In the genomic region with DNA sequence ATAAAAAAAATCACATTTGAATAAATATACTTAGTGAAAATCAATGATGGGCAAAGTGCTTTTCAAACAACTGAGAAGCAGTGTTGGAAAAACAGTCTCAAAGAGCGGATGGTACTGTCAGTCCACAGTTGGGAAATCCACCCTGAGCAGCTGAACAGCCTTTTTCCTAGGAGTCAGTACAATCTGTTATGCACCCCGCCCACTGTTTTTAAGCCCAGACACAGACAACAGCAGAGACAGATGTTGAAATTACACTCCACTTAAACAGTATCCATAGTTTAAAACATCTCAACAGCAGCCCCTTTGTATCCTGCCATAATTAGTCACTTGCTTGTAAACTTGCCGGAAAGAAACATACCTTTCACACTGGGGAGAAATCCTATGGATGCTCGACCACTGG, we compare ENCODE assay signal across 12 cellular contexts. TPM values are rescaled to one million over a fixed set of nuclear protein-coding genes. Genes with fewer than 3 reads are reported as not detected.
A peak's percentile ranks its signal among the peaks of the same experiment; 100 is the strongest.
DNase-seq lines count a peak whose midpoint lies in the region; ATAC-seq, FAIRE-seq and TF ChIP-seq lines count a peak whose summit lies in the region.
"Had no signal": no experiment of that assay in that cellular context is flagged by ENCODE, and none has a peak within 500 bp of the region (broad histone marks: within the 10 kb centered on the region; RNA-seq: fewer than 3 reads in every experiment).

No MANE protein-coding gene starts in this region.

- 27 to 31% methylated on average over 4 of the region's 4 CpGs for WGBS in pancreas, 2 donors

- H3K4me3 Mint-ChIP-seq in activated T-helper 17 cell treated with anti-CD3 and anti-CD28 coated beads, Interleukin-2, amount 50 U/mL, for 72 hours: no peak overlapping the region

- H3K27me3 Mint-ChIP-seq in activated T-helper 17 cell treated with anti-CD3 and anti-CD28 coated beads, Interleukin-2, amount 50 U/mL, for 72 hours: no peaks in the 10 kb centered on the region

- no peak overlapping the region for H3K27ac Mint-ChIP-seq in activated T-helper 17 cell treated with anti-CD3 and anti-CD28 coated beads, Interleukin-2, amount 50 U/mL, for 72 hours
- H3K27ac Mint-ChIP-seq: activated T-helper 2 cell treated with anti-CD3 and anti-CD28 coated beads, Interferon-gamma antibody, Interleukin-2, Interleukin-4, amounts not matched to agents 10 μg/mL and 5 μg/mL and 100 μg/mL, durations not matched to agents 14 hours and 24 hours and 36 hours had no signal

- peaks cover 0 to 4% (median 0%) of the 10 kb centered on the region in 3 donors for H3K4me1 ChIP-seq in pancreas

- TF ChIP-seq CTCF in foreskin fibroblast (IDR thresholded peaks at IDR 0.05; ENCODE audit: low read depth, low read length): no peak
- no peak for TF ChIP-seq CTCF in pancreas (IDR thresholded peaks at IDR 0.05)

- peaks cover 13% of the 10 kb centered on the region for H3K36me3 Mint-ChIP-seq in activated T-helper 17 cell treated with anti-CD3 and anti-CD28 coated beads, Interleukin-2, amount 50 U/mL, for 72 hours (ENCODE audit: low read depth)

- peak; percentile 38 to 78 (median 68) for ATAC-seq in pancreas
- ATAC-seq in activated T-helper 17 cell treated with anti-CD3 and anti-CD28 coated beads, Interleukin-2, amount 50 U/mL, for 72 hours (replicated peaks): no peak
- ATAC-seq: esophagus mucosa had no signal

- H3K4me3 ChIP-seq in foreskin fibroblast (ENCODE audit: low read depth in 1 of 2, low read length in 2 of 2): peak overlapping the region; percentile 18 to 45
- H3K4me3 ChIP-seq in pancreas: no peak overlapping the region

- no peaks in the 10 kb centered on the region for H3K4me1 Mint-ChIP-seq in activated T-helper 17 cell treated with anti-CD3 and anti-CD28 coated beads, Interleukin-2, amount 50 U/mL, for 72 hours

- no peaks in the 10 kb centered on the region for H3K9me3 ChIP-seq in pancreas

- H3K36me3 ChIP-seq in pancreas: no peaks in the 10 kb centered on the region

- intact Hi-C loops in pancreas (cut with DNase I): no loop called here

- peak overlapping the region in 1 of 4 donors; percentile 21 for H3K27ac ChIP-seq in pancreas
- H3K27ac ChIP-seq: KMS-11 had no signal

- no peaks in the 10 kb centered on the region for H3K9me3 Mint-ChIP-seq in activated T-helper 17 cell treated with anti-CD3 and anti-CD28 coated beads, Interleukin-2, amount 50 U/mL, for 72 hours
- H3K9me3 Mint-ChIP-seq: activated T-helper 2 cell treated with anti-CD3 and anti-CD28 coated beads, Interferon-gamma antibody, Interleukin-2, Interleukin-4, amounts not matched to agents 10 μg/mL and 5 μg/mL and 100 μg/mL, durations not matched to agents 14 hours and 24 hours and 36 hours had no signal

- no peak for FAIRE-seq in pancreas (lab: Jason Lieb, UNC)
- FAIRE-seq in GM19239 (lab: Jason Lieb, UNC): no peak

- DNase-seq in Ammon's horn (ENCODE audit: low spot score): peak; percentile 40
- DNase-seq in RPMI7951 (ENCODE audit: low read depth): peak; percentile 35
- DNase-seq in foreskin fibroblast: peak; percentile 71 to 84
- DNase-seq in pancreas: peak in 1 of 6 donors; percentile 19
- DNase-seq in hypothalamus (lab: John Stamatoyannopoulos, UW): no peak
- DNase-seq in GM19239 (ENCODE audit: insufficient read length, low spot score): no peak
- DNase-seq in NCI-H2081 (lab: John Stamatoyannopoulos, UW): no peak

- no peaks in the 10 kb centered on the region for H3K27me3 ChIP-seq in pancreas

RNA-seq across cellular contexts. Expression of gene KIAA0408, which starts 0.4 kb away (rescaled TPM):
- 2.5 and 2.6 TPM in 2 replicates for total RNA-seq in RPMI7951 (2014; rRNA removed; shearing (Covaris generic))
- total RNA-seq in pancreas: 1 to 10 TPM in 3 of 6 donors, under 1 TPM in 3; 0.09 to 1.3 (median 0.72) TPM
- 1 to 10 TPM; 1.3 to 4.9 TPM for polyA plus RNA-seq in pancreas
- total RNA-seq in activated T-helper 17 cell treated with anti-CD3 and anti-CD28 coated beads, Interleukin-2, amount 50 U/mL, for 72 hours: 10 to 100 TPM; 10.8 to 13.8 TPM
- total RNA-seq: pulmonary artery endothelial cell had no signal

Comparison
In these comparisons a context has a peak if more than half of its experiments do, and no peak if none do; other contexts are left out.
1. DNase-seq: peak in Ammon's horn (single experiment), RPMI7951 (single experiment) and foreskin fibroblast (2 of 2); none in hypothalamus (0 of 51), GM19239 (single experiment) and NCI-H2081 (0 of 2).
2. H3K4me3 ChIP-seq: peak in foreskin fibroblast (2 of 2); none in pancreas (0 of 4).